In genomic region chr20:63782051-63782471, GRCh38 we compare ENCODE assay signal across 13 cellular contexts. TPM values are rescaled to one million over a fixed set of nuclear protein-coding genes. Genes with fewer than 3 reads are reported as not detected.
DNase-seq lines count a peak whose midpoint lies in the region; FAIRE-seq and TF ChIP-seq lines count a peak whose summit lies in the region.
"Had no signal": no experiment of that assay in that cellular context is flagged by ENCODE, and none has a peak within 500 bp of the region (broad histone marks: within the 10 kb centered on the region; RNA-seq: fewer than 3 reads in every experiment).

No MANE protein-coding gene starts in this region.

- H4K12ac ChIP-seq in trophoblast cell (ENCODE audit: low read depth, low read length) = no peak overlapping the region

- no peak overlapping the region for H3K18ac ChIP-seq in trophoblast cell (ENCODE audit: low read length)

- WGBS in trophoblast cell (ENCODE audit: extremely low coverage, insufficient coverage, insufficient read length) = no CpG with 5 or more reads among the region's 18 CpGs

- no peaks in the 10 kb centered on the region for H3K27me3 Mint-ChIP-seq in osteocyte (ENCODE audit: unreplicated experiment)
- H3K27me3 Mint-ChIP-seq: naive B cell had no signal

- H3K79me2 ChIP-seq in OCI-LY3 (ENCODE audit: low read length) (no peaks in the 10 kb centered on the region), trophoblast cell (ENCODE audit: control insufficient read depth, insufficient read depth, low read length, poor library complexity) (no peaks in the 10 kb centered on the region)

- no peak overlapping the region for H4K8ac ChIP-seq in trophoblast cell (ENCODE audit: low read depth, low read length)

- H3K4ac ChIP-seq in trophoblast cell (ENCODE audit: low read depth, low read length) = no peak overlapping the region

- H2BK120ac ChIP-seq in trophoblast cell (ENCODE audit: insufficient read depth, low read length, poor library complexity) = no peak overlapping the region

- H2BK5ac ChIP-seq in trophoblast cell (ENCODE audit: low read depth, low read length, poor library complexity) = no peak overlapping the region

- H3K27me3 ChIP-seq in OCI-LY3 (ENCODE audit: low read depth, low read length) = no peaks in the 10 kb centered on the region
- H3K27me3 ChIP-seq in trophoblast cell (ENCODE audit: insufficient read depth, low read length) = no peaks in the 10 kb centered on the region
- H3K27me3 ChIP-seq: heart right ventricle had no signal

- H3K9ac ChIP-seq in OCI-LY3 (ENCODE audit: low read length) = no peak overlapping the region
- H3K9ac ChIP-seq in trophoblast cell (ENCODE audit: low read length) = no peak overlapping the region

- DNase-seq in ELF-1 (ENCODE audit: low read depth, low spot score) = peak; percentile 70
- DNase-seq in activated T-cell treated with anti-CD3 and anti-CD28 coated beads, Interleukin-2, amount 50 U/mL, for 48 hours = peak; percentile 67 to 73
- peak; percentile 41 to 52 for DNase-seq in trophoblast cell
- DNase-seq in D721Med (ENCODE audit: insufficient read length, low spot score) = no peak
- DNase-seq in AG08395 (ENCODE audit: low spot score) = no peak
- DNase-seq in osteocyte (ENCODE audit: extremely low spot score, unreplicated experiment) = no peak
- DNase-seq in foreskin fibroblast = no peak
- DNase-seq: DMS53, heart right ventricle, naive B cell had no signal

- peaks cover 11% of the 10 kb centered on the region; the same call in 1 of the 2 replicates for H3K4me1 ChIP-seq in OCI-LY3 (ENCODE audit: low read length)
- no peaks in the 10 kb centered on the region for H3K4me1 ChIP-seq in trophoblast cell (ENCODE audit: control insufficient read depth in 1 of 2, insufficient read depth in 2 of 2, low read length in 2 of 2)

- H4K20me1 ChIP-seq in OCI-LY3 (ENCODE audit: insufficient read depth, low read length) = no peaks in the 10 kb centered on the region

- H3K4me2 ChIP-seq in OCI-LY3 (ENCODE audit: low read length) (peak overlapping the region; percentile 50), trophoblast cell (ENCODE audit: low read length) (no peak overlapping the region)

- TF ChIP-seq CTCF in OCI-LY3 (IDR thresholded peaks at IDR 0.05; ENCODE audit: low read depth, low read length) (peak; percentile 44), D721Med (IDR thresholded peaks at IDR 0.05; ENCODE audit: insufficient read depth, missing control alignments) (no peak), osteocyte (IDR thresholded peaks at IDR 0.05) (no peak), foreskin fibroblast (IDR thresholded peaks at IDR 0.05; ENCODE audit: low read depth, low read length) (no peak)

- H3K4me1 Mint-ChIP-seq in osteocyte (ENCODE audit: unreplicated experiment) = peaks cover 10% of the 10 kb centered on the region

- H3K4me3 ChIP-seq in OCI-LY3 (ENCODE audit: low read length) (peak overlapping the region; percentile 35), trophoblast cell (ENCODE audit: low read depth, low read length) (no peak overlapping the region), foreskin fibroblast (ENCODE audit: low read depth in 1 of 2, low read length in 2 of 2) (no peak overlapping the region)
- H3K4me3 ChIP-seq: heart right ventricle had no signal

- H3K9me3 Mint-ChIP-seq in osteocyte (ENCODE audit: unreplicated experiment) = no peaks in the 10 kb centered on the region
- H3K9me3 Mint-ChIP-seq: IgD-negative memory B cell, naive B cell had no signal

- H3K27ac Mint-ChIP-seq in osteocyte (ENCODE audit: unreplicated experiment) = no peak overlapping the region
- H3K27ac Mint-ChIP-seq: IgD-negative memory B cell had no signal

- no peak overlapping the region for H3K4me3 Mint-ChIP-seq in osteocyte (ENCODE audit: unreplicated experiment)
- H3K4me3 Mint-ChIP-seq: naive B cell had no signal

- no peak overlapping the region for H3K14ac ChIP-seq in trophoblast cell (ENCODE audit: low read length)

- H2BK12ac ChIP-seq in trophoblast cell (ENCODE audit: low read length) = no peak overlapping the region

- H2AFZ ChIP-seq in OCI-LY3 (ENCODE audit: low read depth, low read length) (peak overlapping the region; percentile 26; the same call in 1 of the 2 replicates), trophoblast cell (ENCODE audit: insufficient read depth, low read length, poor library complexity) (no peak overlapping the region)

- no peak for FAIRE-seq in D721Med (lab: Jason Lieb, UNC)
- FAIRE-seq: colon had no signal

- H3K9me3 ChIP-seq in OCI-LY3 (ENCODE audit: insufficient read depth, low read length) (peaks cover 5% of the 10 kb centered on the region; the same call in 1 of the 2 replicates), trophoblast cell (ENCODE audit: insufficient read depth, low read depth, low read length) (peaks cover 4% of the 10 kb centered on the region)
- H3K9me3 ChIP-seq: heart right ventricle had no signal

- H4K91ac ChIP-seq in trophoblast cell (ENCODE audit: low read depth, low read length) = no peak overlapping the region

- H2AK5ac ChIP-seq in trophoblast cell (ENCODE audit: low read length) = no peak overlapping the region

- H3K27ac ChIP-seq in OCI-LY3 (ENCODE audit: low read length) (no peak overlapping the region), trophoblast cell (ENCODE audit: low read depth, low read length) (no peak overlapping the region)
- H3K27ac ChIP-seq: heart right ventricle had no signal

- H3K23ac ChIP-seq in trophoblast cell (ENCODE audit: low read length) = no peak overlapping the region

- H3K79me1 ChIP-seq in trophoblast cell (ENCODE audit: low read length) = no peaks in the 10 kb centered on the region

- H3K36me3 ChIP-seq in OCI-LY3 (replicated peaks; ENCODE audit: low read depth, low read length) (no peaks in the 10 kb centered on the region), trophoblast cell (ENCODE audit: control insufficient read depth in 1 of 2, insufficient read depth in 2 of 2, low read length in 2 of 2) (peaks cover 0 to 3% of the 10 kb centered on the region in 2 experiments)

- H3K36me3 Mint-ChIP-seq in osteocyte (ENCODE audit: unreplicated experiment) = peaks cover 6% of the 10 kb centered on the region
- H3K36me3 Mint-ChIP-seq: IgD-negative memory B cell, naive B cell had no signal

RNA-seq across cellular contexts. Expression of gene SLC2A4RG, which starts 42.5 kb away (rescaled TPM):
- polyA plus RNA-seq in trophoblast cell (2013) = 79.0 and 79.6 TPM in 2 replicates
- total RNA-seq in osteocyte = 74.8 and 80.7 TPM in 2 replicates

RNA-seq across cellular contexts. Expression of gene LIME1, which starts 45.6 kb away (rescaled TPM):
- polyA plus RNA-seq in trophoblast cell (2013) = 2.0 TPM in 2 replicates
- total RNA-seq in osteocyte = 9.4 and 12.5 TPM in 2 replicates

RNA-seq across cellular contexts. Expression of gene ZBTB46, which starts 49.0 kb away (rescaled TPM):
- polyA plus RNA-seq in trophoblast cell (2013) = 5.9 and 6.3 TPM in 2 replicates
- total RNA-seq in osteocyte = 20.5 and 20.9 TPM in 2 replicates

Comparison
In these comparisons a context has a peak if more than half of its experiments do, and no peak if none do; other contexts are left out.
1. DNase-seq: peak in ELF-1 (single experiment), activated T-cell treated with anti-CD3 and anti-CD28 coated beads, Interleukin-2, amount 50 U/mL, for 48 hours (2 of 2) and trophoblast cell (2 of 2); none in D721Med (single experiment), AG08395 (single experiment), osteocyte (single experiment) and foreskin fibroblast (0 of 2).